Comparison of ENCODE assay signal across 27 cellular contexts in the genomic region with DNA sequence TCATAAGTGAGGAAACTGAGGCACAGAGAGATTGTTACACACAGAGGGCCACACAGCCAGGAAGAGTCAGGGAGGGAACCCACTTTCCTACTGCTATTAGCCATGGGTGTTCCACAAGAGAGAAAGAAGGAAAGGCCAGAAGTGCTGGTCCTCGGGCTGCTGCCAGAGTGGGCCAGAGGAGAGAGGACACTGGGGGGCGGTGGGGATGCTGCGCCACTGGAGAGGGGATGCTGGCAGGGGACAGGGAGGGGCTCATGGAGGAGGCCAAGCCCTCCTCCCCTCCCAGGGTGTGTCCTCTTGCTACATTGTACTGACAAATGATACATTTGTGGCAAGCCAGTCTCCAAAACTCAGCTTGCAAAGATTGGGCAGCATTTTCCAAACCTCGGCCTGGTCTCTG. TPM values are rescaled to one million over a fixed set of nuclear protein-coding genes. Genes with fewer than 3 reads are reported as not detected.
A peak's percentile ranks its signal among the peaks of the same experiment; 100 is the strongest.
DNase-seq lines count a peak whose midpoint lies in the region; ATAC-seq and TF ChIP-seq lines count a peak whose summit lies in the region.
"Had no signal": no experiment of that assay in that cellular context is flagged by ENCODE, and none has a peak within 500 bp of the region (broad histone marks: within the 10 kb centered on the region; RNA-seq: fewer than 3 reads in every experiment).

No MANE protein-coding gene starts in this region.

- peak; percentile 52 for DNase-seq in activated CD8-positive, alpha-beta memory T cell treated with anti-CD3 and anti-CD28 coated beads, Interleukin-2, amount 50 U/mL, for 48 hours
- DNase-seq in activated CD8-positive, alpha-beta memory T cell treated with anti-CD3 and anti-CD28 coated beads, Interleukin-2, amount 50 U/mL, for 4 hours = no peak
- no peak for DNase-seq in CD4-positive, alpha-beta memory T cell
- DNase-seq in natural killer cell treated with Interleukin-12 subunit alpha and Interleukin-12 subunit beta and Interleukin-15 and Interleukin-18, amount 100 ng/mL, for 72 hours (ENCODE audit: low spot score) = no peak
- DNase-seq in esophagus squamous epithelium (lab: John Stamatoyannopoulos, UW) = no peak
- DNase-seq in activated CD4-positive, alpha-beta T cell treated with anti-CD3 and anti-CD28 coated beads, Interleukin-2, amount 50 U/mL, for 1 hour = no peak
- DNase-seq: amygdala; hypothalamus; left lung; NCI-H1694; NCI-H2171 treated with DMSO at 0.1 percent for 48 hours; NCI-H524 treated with DMSO at 0.1 percent for 48 hours; pancreas; SJCRH30; stimulated activated CD4-positive, alpha-beta T cell treated with anti-CD3 and anti-CD28 coated beads, Interleukin-2, amount 100 ng/mL, for 48 hours; stimulated activated naive CD4-positive, alpha-beta T cell treated with Interleukin-2 at 50 U/mL for 16 hours; testis; uterus had no signal

- peaks cover 97% of the 10 kb centered on the region for H3K36me3 ChIP-seq in CD4-positive, alpha-beta memory T cell (ENCODE audit: insufficient read depth, low read length)
- H3K36me3 ChIP-seq in esophagus squamous epithelium = peaks cover 0 to 45% (median 0%) of the 10 kb centered on the region in 3 donors
- H3K36me3 ChIP-seq: breast epithelium, pancreas, SJCRH30, uterus had no signal

- no peaks in the 10 kb centered on the region for H3K9me3 Mint-ChIP-seq in CD4-positive, alpha-beta memory T cell
- H3K9me3 Mint-ChIP-seq in activated T-helper 17 cell treated with anti-CD3 and anti-CD28 coated beads, Interleukin-2, amount 50 U/mL, for 72 hours = no peaks in the 10 kb centered on the region
- H3K9me3 Mint-ChIP-seq in natural killer cell treated with Interleukin-12 subunit alpha and Interleukin-12 subunit beta and Interleukin-15 and Interleukin-18, amount 100 ng/mL, for 72 hours = peaks cover 3% of the 10 kb centered on the region
- H3K9me3 Mint-ChIP-seq: nephron had no signal

- WGBS in esophagus squamous epithelium, 2 donors = 90 to 100% methylated on average over 1 to 4 of the region's 4 CpGs

- peak overlapping the region; percentile 57 to 91 (median 83) for H3K27ac Mint-ChIP-seq in CD4-positive, alpha-beta memory T cell
- peak overlapping the region; percentile 85 for H3K27ac Mint-ChIP-seq in activated T-helper 17 cell treated with anti-CD3 and anti-CD28 coated beads, Interleukin-2, amount 50 U/mL, for 72 hours
- H3K27ac Mint-ChIP-seq in natural killer cell treated with Interleukin-12 subunit alpha and Interleukin-12 subunit beta and Interleukin-15 and Interleukin-18, amount 100 ng/mL, for 72 hours = peak overlapping the region; percentile 71 to 94
- H3K27ac Mint-ChIP-seq: mesothelial cell of epicardium, nephron had no signal

- CTCF ChIA-PET in CD4-positive, alpha-beta memory T cell (lab: Charles Lee; ENCODE audit: partially characterized antibody) = interaction anchor here (1.5 to 19.1 kb wide), 8 partner anchors 9 to 188 kb away, joined by 5 to 211 read pairs (median 8); partner anchors contain the start of gene IL10RA

- ATAC-seq in activated T-helper 17 cell treated with anti-CD3 and anti-CD28 coated beads, Interleukin-2, amount 50 U/mL, for 72 hours (replicated peaks) = no peak
- ATAC-seq in natural killer cell treated with Interleukin-12 subunit alpha and Interleukin-12 subunit beta and Interleukin-15 and Interleukin-18, amount 100 ng/mL, for 72 hours = no peak
- ATAC-seq in GM18909 (IDR thresholded peaks at IDR 0.05; ENCODE audit: poor library complexity, unreplicated experiment) = no peak
- ATAC-seq: gastroesophageal sphincter, left lung, pancreas had no signal

- peaks cover 83 to 94% of the 10 kb centered on the region in 2 donors for H3K36me3 Mint-ChIP-seq in CD4-positive, alpha-beta memory T cell
- peaks cover 96% of the 10 kb centered on the region for H3K36me3 Mint-ChIP-seq in activated T-helper 17 cell treated with anti-CD3 and anti-CD28 coated beads, Interleukin-2, amount 50 U/mL, for 72 hours (ENCODE audit: low read depth)
- H3K36me3 Mint-ChIP-seq in natural killer cell treated with Interleukin-12 subunit alpha and Interleukin-12 subunit beta and Interleukin-15 and Interleukin-18, amount 100 ng/mL, for 72 hours = peaks cover 41% of the 10 kb centered on the region
- H3K36me3 Mint-ChIP-seq: mesothelial cell of epicardium had no signal

- peaks cover 100% of the 10 kb centered on the region for H3K4me1 ChIP-seq in CD4-positive, alpha-beta memory T cell (ENCODE audit: insufficient read depth, low read length)
- H3K4me1 ChIP-seq in esophagus squamous epithelium = peaks cover 8 to 40% (median 14%) of the 10 kb centered on the region in 3 donors
- H3K4me1 ChIP-seq: breast epithelium, gastroesophageal sphincter, pancreas, right atrium auricular region, SJCRH30, testis, uterus had no signal

- H3K4me3 ChIP-seq in CD4-positive, alpha-beta memory T cell (ENCODE audit: low read length in 2 of 2) = peak overlapping the region in 1 of 2 donors; percentile 6
- H3K4me3 ChIP-seq in esophagus squamous epithelium = no peak overlapping the region
- H3K4me3 ChIP-seq: breast epithelium, gastroesophageal sphincter, left lung, pancreas, right atrium auricular region, SJCRH30, testis, uterus had no signal

- peaks cover 58 to 99% (median 88%) of the 10 kb centered on the region in 4 donors for H3K4me1 Mint-ChIP-seq in CD4-positive, alpha-beta memory T cell
- peaks cover 49% of the 10 kb centered on the region for H3K4me1 Mint-ChIP-seq in activated T-helper 17 cell treated with anti-CD3 and anti-CD28 coated beads, Interleukin-2, amount 50 U/mL, for 72 hours
- H3K4me1 Mint-ChIP-seq in natural killer cell treated with Interleukin-12 subunit alpha and Interleukin-12 subunit beta and Interleukin-15 and Interleukin-18, amount 100 ng/mL, for 72 hours (ENCODE audit: low read depth in 2 of 2) = peaks cover 59 to 70% of the 10 kb centered on the region in 2 donors
- H3K4me1 Mint-ChIP-seq: mesothelial cell of epicardium, nephron had no signal

- intact Hi-C loops in CD4-positive, alpha-beta memory T cell (cut with micrococcal nuclease) = no loop called here
- intact Hi-C loops in esophagus squamous epithelium (cut with DNase I) = no loop called here

- POLR2A ChIA-PET in CD4-positive, alpha-beta memory T cell (lab: Charles Lee; ENCODE audit: partially characterized antibody) = interaction anchor here (1.1 to 51.5 kb wide), 10 partner anchors 8 to 188 kb away, joined by 3 to 2125 read pairs (median 4); partner anchors contain the start of gene IL10RA

- no peak for TF ChIP-seq POLR2A in esophagus squamous epithelium (IDR thresholded peaks at IDR 0.05)

- H3K27me3 Mint-ChIP-seq in CD4-positive, alpha-beta memory T cell = no peaks in the 10 kb centered on the region
- no peaks in the 10 kb centered on the region for H3K27me3 Mint-ChIP-seq in activated T-helper 17 cell treated with anti-CD3 and anti-CD28 coated beads, Interleukin-2, amount 50 U/mL, for 72 hours
- no peaks in the 10 kb centered on the region for H3K27me3 Mint-ChIP-seq in natural killer cell treated with Interleukin-12 subunit alpha and Interleukin-12 subunit beta and Interleukin-15 and Interleukin-18, amount 100 ng/mL, for 72 hours

- peak overlapping the region in 5 of 8 donors; percentile 11 to 73 (median 40) for H3K4me3 Mint-ChIP-seq in CD4-positive, alpha-beta memory T cell
- peak overlapping the region; percentile 54 for H3K4me3 Mint-ChIP-seq in activated T-helper 17 cell treated with anti-CD3 and anti-CD28 coated beads, Interleukin-2, amount 50 U/mL, for 72 hours
- H3K4me3 Mint-ChIP-seq in natural killer cell treated with Interleukin-12 subunit alpha and Interleukin-12 subunit beta and Interleukin-15 and Interleukin-18, amount 100 ng/mL, for 72 hours = peak overlapping the region; percentile 45
- H3K4me3 Mint-ChIP-seq: mesothelial cell of epicardium, nephron had no signal

- H3K27ac ChIP-seq in CD4-positive, alpha-beta memory T cell (ENCODE audit: low read depth, low read length) = peak overlapping the region; percentile 43
- no peak overlapping the region for H3K27ac ChIP-seq in esophagus squamous epithelium
- H3K27ac ChIP-seq: breast epithelium, gastroesophageal sphincter, left lung, pancreas, right atrium auricular region, SJCRH30, testis, uterus had no signal

- H3K27me3 ChIP-seq in CD4-positive, alpha-beta memory T cell (ENCODE audit: insufficient read depth, low read length) = no peaks in the 10 kb centered on the region
- H3K27me3 ChIP-seq in esophagus squamous epithelium = no peaks in the 10 kb centered on the region
- H3K27me3 ChIP-seq: breast epithelium, gastroesophageal sphincter, left lung, pancreas, right atrium auricular region, SJCRH30, testis, uterus had no signal

- H3K9me3 ChIP-seq in CD4-positive, alpha-beta memory T cell (ENCODE audit: control insufficient read depth in 1 of 2, low read length in 2 of 2) = no peaks in the 10 kb centered on the region
- no peaks in the 10 kb centered on the region for H3K9me3 ChIP-seq in esophagus squamous epithelium
- H3K9me3 ChIP-seq: breast epithelium, gastroesophageal sphincter, left lung, pancreas, right atrium auricular region, SJCRH30, testis, uterus had no signal

- TF ChIP-seq CTCF in esophagus squamous epithelium (IDR thresholded peaks at IDR 0.05) = no peak

RNA-seq across cellular contexts. Expression of gene IL10RA, which starts 9.9 kb away (rescaled TPM):
- 100 to 1,000 TPM; 398 to 406 TPM for total RNA-seq in CD4-positive, alpha-beta memory T cell
- 100 to 1,000 TPM; 362 to 468 TPM for polyA plus RNA-seq in CD4-positive, alpha-beta memory T cell
- 100 to 1,000 TPM in 1 of 2 donors, 10 to 100 TPM in 1; 63.0 to 108 TPM for total RNA-seq in activated T-helper 17 cell treated with anti-CD3 and anti-CD28 coated beads, Interleukin-2, amount 50 U/mL, for 72 hours
- 10 to 100 TPM; 59.8 to 83.6 TPM for total RNA-seq in natural killer cell treated with Interleukin-12 subunit alpha and Interleukin-12 subunit beta and Interleukin-15 and Interleukin-18, amount 100 ng/mL, for 72 hours
- total RNA-seq in esophagus squamous epithelium = 10 to 100 TPM in 2 of 4 donors, 1 to 10 TPM in 2; 2.2 to 21.2 (median 11.3) TPM
- total RNA-seq: A673, SJCRH30 had no signal
- polyA plus RNA-seq: BJ had no signal
